Comparison of ENCODE assay signal across 2 cellular contexts in genomic region chr9:113738506-113738897, GRCh38.
TF ChIP-seq lines count a peak whose summit lies in the region.

No MANE protein-coding gene starts in this region.

TF ChIP-seq in A549, 52 proteins besides CTCF, POLR2A, EP300 and RAD21:
- TF ChIP-seq E2F6 (IDR thresholded peaks at IDR 0.05; ENCODE audit: borderline replicate concordance, low read depth) (no peak), NPAS2 (CRISPR knock-in tag; IDR thresholded peaks at IDR 0.05; ENCODE audit: borderline replicate concordance) (no peak), ATOH8 (CRISPR knock-in tag; IDR thresholded peaks at IDR 0.05; ENCODE audit: low read depth) (no peak), CBX2 (IDR thresholded peaks at IDR 0.05; ENCODE audit: borderline replicate concordance, low read depth) (no peak), ZSCAN20 (CRISPR knock-in tag; IDR thresholded peaks at IDR 0.05) (no peak), ELK1 (IDR thresholded peaks at IDR 0.05; ENCODE audit: low read depth, low read length) (no peak), FOSB (CRISPR knock-in tag; IDR thresholded peaks at IDR 0.05) (no peak), HOXB13 (CRISPR knock-in tag; IDR thresholded peaks at IDR 0.05; ENCODE audit: low read depth) (no peak), GATA3 (IDR thresholded peaks at IDR 0.05; ENCODE audit: borderline replicate concordance) (no peak), EHMT2 (IDR thresholded peaks at IDR 0.05; ENCODE audit: low read depth) (no peak)

TF ChIP-seq in H1, 55 proteins besides CTCF, POLR2A, EP300 and RAD21 (continued from another document):
- TF ChIP-seq JUND (IDR thresholded peaks at IDR 0.05; ENCODE audit: low read length) = no peak
- TF ChIP-seq POU5F1 (IDR thresholded peaks at IDR 0.05; ENCODE audit: low read depth, low read length) = no peak
- TF ChIP-seq SAP30 (IDR thresholded peaks at IDR 0.05; ENCODE audit: insufficient read depth, insufficient replicate concordance, low read length) = no peak
- no peak for TF ChIP-seq BCL11A (IDR thresholded peaks at IDR 0.05; ENCODE audit: low read depth in 2 of 2, low read length in 2 of 2)
- no peak for TF ChIP-seq ZNF274 (IDR thresholded peaks at IDR 0.05; ENCODE audit: borderline replicate concordance, extremely low read depth, low read length)
- no peak for TF ChIP-seq RFX5 (IDR thresholded peaks at IDR 0.05; ENCODE audit: borderline replicate concordance, low read depth, low read length)
- no peak for TF ChIP-seq HDAC2 (IDR thresholded peaks at IDR 0.05; ENCODE audit: borderline replicate concordance in 1 of 2, low read depth in 2 of 2, low read length in 2 of 2)
- TF ChIP-seq FOSL1 (IDR thresholded peaks at IDR 0.05; ENCODE audit: insufficient read depth, low read depth, low read length) = no peak
- no peak for TF ChIP-seq YY1 (IDR thresholded peaks at IDR 0.05; ENCODE audit: low read depth, low read length)
- TF ChIP-seq SP4 (IDR thresholded peaks at IDR 0.05; ENCODE audit: low read length) = no peak
- TF ChIP-seq KDM1A (IDR thresholded peaks at IDR 0.05; ENCODE audit: borderline replicate concordance, low read length) = no peak
- TF ChIP-seq ASH2L (IDR thresholded peaks at IDR 0.05; ENCODE audit: low read length) = no peak
TF ChIP-seq in H1: peak in this region for 0.
